Comparison of ENCODE assay signal across 19 cellular contexts in genomic region chr1:81606656-81607055, GRCh38.
A peak's percentile ranks its signal among the peaks of the same experiment; 100 is the strongest.
DNase-seq lines count a peak whose midpoint lies in the region; TF ChIP-seq lines count a peak whose summit lies in the region.
"Had no signal": no experiment of that assay in that cellular context is flagged by ENCODE, and none has a peak within 500 bp of the region (broad histone marks: within the 10 kb centered on the region; RNA-seq: fewer than 3 reads in every experiment).

No MANE protein-coding gene starts in this region.

- H3K79me2 ChIP-seq in fibroblast of lung (ENCODE audit: control insufficient read depth, insufficient read depth, low read length) = no peaks in the 10 kb centered on the region

- H3K4me2 ChIP-seq in fibroblast of lung (ENCODE audit: extremely low read depth, insufficient read depth, low read length) = no peak overlapping the region
- H3K4me2 ChIP-seq: A549 had no signal

- no peak overlapping the region for H3K4me3 ChIP-seq in fibroblast of lung (replicated peaks in 1 of 4; ENCODE audit: control extremely low read depth in 1 of 4, insufficient read depth in 1 of 4, low read depth in 3 of 4, low read length in 4 of 4)
- H3K4me3 ChIP-seq: A549, K562 had no signal

- no peak overlapping the region for H2AFZ ChIP-seq in fibroblast of lung (ENCODE audit: low read length)

- no TSS peak for BruUV-seq in Calu3 (replicated peaks; lab: Mats Ljungman, UMichigan)

- H3K27ac Mint-ChIP-seq in immature natural killer cell (no peak overlapping the region), Calu3 (ENCODE audit: unreplicated experiment) (no peak overlapping the region)
- H3K27ac Mint-ChIP-seq: CD4-positive, alpha-beta T cell; HFFc6 had no signal

- H3K9ac ChIP-seq in fibroblast of lung (ENCODE audit: insufficient read depth, low read length) = no peak overlapping the region

- peaks cover 7 to 49% (median 16%) of the 10 kb centered on the region in 6 donors for H3K9me3 Mint-ChIP-seq in immature natural killer cell
- H3K9me3 Mint-ChIP-seq in Calu3 (ENCODE audit: low read depth, unreplicated experiment) = no peaks in the 10 kb centered on the region
- H3K9me3 Mint-ChIP-seq: HFFc6 had no signal

- H3K27me3 ChIP-seq in fibroblast of lung (ENCODE audit: control insufficient read depth, insufficient read depth, low read length) = no peaks in the 10 kb centered on the region

- TF ChIP-seq CTCF in fibroblast of lung (conservative IDR thresholded peaks at IDR 0.05 in 1 of 2, IDR thresholded peaks at IDR 0.05 in 1 of 2; ENCODE audit: low read depth in 1 of 2, low read length in 2 of 2) = no peak
- no peak for TF ChIP-seq CTCF in Calu3 (IDR thresholded peaks at IDR 0.05; ENCODE audit: unreplicated experiment)

- H3K4me1 ChIP-seq in fibroblast of lung (ENCODE audit: control insufficient read depth, extremely low read depth, insufficient read depth, low read length) = no peaks in the 10 kb centered on the region
- H3K4me1 ChIP-seq: A549 had no signal

- H3K4me3 Mint-ChIP-seq in immature natural killer cell (no peak overlapping the region), Calu3 (ENCODE audit: low read depth, unreplicated experiment) (no peak overlapping the region)
- H3K4me3 Mint-ChIP-seq: CD4-positive, alpha-beta T cell; HFFc6 had no signal

- DNase-seq in DMS153 (lab: John Stamatoyannopoulos, UW) (peak; percentile 49), DMS153 treated with DMSO at 0.1 percent for 48 hours (lab: John Stamatoyannopoulos, UW; ENCODE audit: unreplicated experiment) (no peak), NCI-H748 (lab: John Stamatoyannopoulos, UW; ENCODE audit: unreplicated experiment) (peak; percentile 11), NCI-H748 treated with DMSO at 0.1 percent for 48 hours (lab: John Stamatoyannopoulos, UW) (no peak), fibroblast of lung (ENCODE audit: low read depth in 2 of 2) (peak; percentile 1 to 55), renal cortical epithelial cell (ENCODE audit: low read depth) (peak; percentile 79), immature natural killer cell (no peak), Calu3 (no peak)
- DNase-seq: AML-193; CD4-positive, alpha-beta T cell; GF-D8; GOT3; H7; HFFc6; IMR-90 had no signal

- H3K27me3 Mint-ChIP-seq in immature natural killer cell (ENCODE audit: low read depth in 3 of 3) (no peaks in the 10 kb centered on the region), Calu3 (ENCODE audit: unreplicated experiment) (no peaks in the 10 kb centered on the region)
- H3K27me3 Mint-ChIP-seq: CD4-positive, alpha-beta T cell had no signal

- no peaks in the 10 kb centered on the region for H3K36me3 ChIP-seq in fibroblast of lung (ENCODE audit: control insufficient read depth, insufficient read depth, low read length)

- no peaks in the 10 kb centered on the region for H4K20me1 ChIP-seq in fibroblast of lung (ENCODE audit: control insufficient read depth, extremely low read depth, insufficient read depth, low read length)

- no peak overlapping the region for H3K27ac ChIP-seq in fibroblast of lung (ENCODE audit: insufficient read depth, low read length)
- H3K27ac ChIP-seq: 22Rv1, A549, C4-2B had no signal

- intact Hi-C loops in Calu3 (cut with micrococcal nuclease; ENCODE audit: unreplicated experiment) = no loop called here

- no peaks in the 10 kb centered on the region for H3K9me3 ChIP-seq in fibroblast of lung (ENCODE audit: control insufficient read depth, insufficient read depth, low read depth, low read length)
- H3K9me3 ChIP-seq: A549 had no signal

- H3K36me3 Mint-ChIP-seq in immature natural killer cell = peaks cover 0 to 3% (median 0%) of the 10 kb centered on the region in 3 donors
- no peaks in the 10 kb centered on the region for H3K36me3 Mint-ChIP-seq in Calu3 (ENCODE audit: insufficient read depth, unreplicated experiment)

- H3K4me1 Mint-ChIP-seq in immature natural killer cell (no peaks in the 10 kb centered on the region), Calu3 (ENCODE audit: low read depth, unreplicated experiment) (peaks cover 7% of the 10 kb centered on the region)

- CTCF ChIA-PET in Calu3 (lab: Charles Lee) = no interaction called here

Comparison
In these comparisons a context has a peak if more than half of its experiments do, and no peak if none do; other contexts are left out.
1. DNase-seq: peak in DMS153 (single experiment), NCI-H748 (single experiment), fibroblast of lung (2 of 2) and renal cortical epithelial cell (single experiment); none in DMS153 treated with DMSO at 0.1 percent for 48 hours (single experiment), NCI-H748 treated with DMSO at 0.1 percent for 48 hours (single experiment), immature natural killer cell (0 of 3) and Calu3 (single experiment).